Comparison of ENCODE assay signal across 1 cellular context in genomic region chr14:33908540-33909223, GRCh38.
TF ChIP-seq lines count a peak whose summit lies in the region.

No MANE protein-coding gene starts in this region.

TF ChIP-seq in HepG2, 621 proteins besides CTCF, POLR2A, EP300 and RAD21 (continued from another document):
- TF ChIP-seq, protein P1, sequence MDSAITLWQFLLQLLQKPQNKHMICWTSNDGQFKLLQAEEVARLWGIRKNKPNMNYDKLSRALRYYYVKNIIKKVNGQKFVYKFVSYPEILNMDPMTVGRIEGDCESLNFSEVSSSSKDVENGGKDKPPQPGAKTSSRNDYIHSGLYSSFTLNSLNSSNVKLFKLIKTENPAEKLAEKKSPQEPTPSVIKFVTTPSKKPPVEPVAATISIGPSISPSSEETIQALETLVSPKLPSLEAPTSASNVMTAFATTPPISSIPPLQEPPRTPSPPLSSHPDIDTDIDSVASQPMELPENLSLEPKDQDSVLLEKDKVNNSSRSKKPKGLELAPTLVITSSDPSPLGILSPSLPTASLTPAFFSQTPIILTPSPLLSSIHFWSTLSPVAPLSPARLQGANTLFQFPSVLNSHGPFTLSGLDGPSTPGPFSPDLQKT (CRISPR knock-in tag; IDR thresholded peaks at IDR 0.05; ENCODE audit: borderline replicate concordance): no peak
- no peak for TF ChIP-seq HOXA9 (CRISPR knock-in tag; IDR thresholded peaks at IDR 0.05; ENCODE audit: borderline replicate concordance)
- TF ChIP-seq JUND (CRISPR knock-in tag; IDR thresholded peaks at IDR 0.05): 0 out of 2 replicates have a peak, but pooled peaks have one; percentile 9
- TF ChIP-seq, protein P2, sequence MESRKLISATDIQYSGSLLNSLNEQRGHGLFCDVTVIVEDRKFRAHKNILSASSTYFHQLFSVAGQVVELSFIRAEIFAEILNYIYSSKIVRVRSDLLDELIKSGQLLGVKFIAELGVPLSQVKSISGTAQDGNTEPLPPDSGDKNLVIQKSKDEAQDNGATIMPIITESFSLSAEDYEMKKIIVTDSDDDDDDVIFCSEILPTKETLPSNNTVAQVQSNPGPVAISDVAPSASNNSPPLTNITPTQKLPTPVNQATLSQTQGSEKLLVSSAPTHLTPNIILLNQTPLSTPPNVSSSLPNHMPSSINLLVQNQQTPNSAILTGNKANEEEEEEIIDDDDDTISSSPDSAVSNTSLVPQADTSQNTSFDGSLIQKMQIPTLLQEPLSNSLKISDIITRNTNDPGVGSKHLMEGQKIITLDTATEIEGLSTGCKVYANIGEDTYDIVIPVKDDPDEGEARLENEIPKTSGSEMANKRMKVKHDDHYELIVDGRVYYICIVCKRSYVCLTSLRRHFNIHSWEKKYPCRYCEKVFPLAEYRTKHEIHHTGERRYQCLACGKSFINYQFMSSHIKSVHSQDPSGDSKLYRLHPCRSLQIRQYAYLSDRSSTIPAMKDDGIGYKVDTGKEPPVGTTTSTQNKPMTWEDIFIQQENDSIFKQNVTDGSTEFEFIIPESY (CRISPR knock-in tag; IDR thresholded peaks at IDR 0.05): peak; percentile 86
- TF ChIP-seq ARID3A (IDR thresholded peaks at IDR 0.05; ENCODE audit: low read depth, low read length): no peak
- TF ChIP-seq, protein P3, sequence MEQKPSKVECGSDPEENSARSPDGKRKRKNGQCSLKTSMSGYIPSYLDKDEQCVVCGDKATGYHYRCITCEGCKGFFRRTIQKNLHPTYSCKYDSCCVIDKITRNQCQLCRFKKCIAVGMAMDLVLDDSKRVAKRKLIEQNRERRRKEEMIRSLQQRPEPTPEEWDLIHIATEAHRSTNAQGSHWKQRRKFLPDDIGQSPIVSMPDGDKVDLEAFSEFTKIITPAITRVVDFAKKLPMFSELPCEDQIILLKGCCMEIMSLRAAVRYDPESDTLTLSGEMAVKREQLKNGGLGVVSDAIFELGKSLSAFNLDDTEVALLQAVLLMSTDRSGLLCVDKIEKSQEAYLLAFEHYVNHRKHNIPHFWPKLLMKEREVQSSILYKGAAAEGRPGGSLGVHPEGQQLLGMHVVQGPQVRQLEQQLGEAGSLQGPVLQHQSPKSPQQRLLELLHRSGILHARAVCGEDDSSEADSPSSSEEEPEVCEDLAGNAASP (CRISPR knock-in tag; IDR thresholded peaks at IDR 0.05; ENCODE audit: borderline replicate concordance): 0 out of 2 replicates have a peak, but pooled peaks have one; percentile 3
- 0 out of 2 replicates have a peak, but pooled peaks have one; percentile 51 for TF ChIP-seq ZNF850 (CRISPR knock-in tag; conservative IDR thresholded peaks at IDR 0.05)
- 0 out of 2 replicates have a peak, but pooled peaks have one; percentile 13 for TF ChIP-seq CHCHD3 (CRISPR knock-in tag; IDR thresholded peaks at IDR 0.05)
